In the genomic region with DNA sequence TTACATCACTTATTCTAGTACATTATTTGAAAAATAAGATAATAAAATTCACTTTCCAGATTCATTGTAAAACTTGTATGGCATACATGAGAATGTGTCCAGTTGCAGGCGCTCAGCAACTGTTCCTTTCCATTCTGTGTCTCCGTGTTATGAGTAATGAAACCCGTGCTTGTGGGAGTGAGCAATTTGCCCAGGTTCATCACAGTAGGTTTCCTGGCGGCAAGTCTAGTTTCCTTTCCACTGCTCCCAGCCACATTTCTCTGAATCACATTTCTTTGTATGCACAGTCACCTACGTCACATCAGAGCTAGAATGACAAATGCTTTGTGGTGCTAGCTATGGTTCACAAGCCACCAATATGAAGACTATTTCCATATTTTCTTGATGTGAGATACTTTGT, we compare ENCODE assay signal across 8 cellular contexts. TPM values are rescaled to one million over a fixed set of nuclear protein-coding genes. Genes with fewer than 3 reads are reported as not detected.
A peak's percentile ranks its signal among the peaks of the same experiment; 100 is the strongest.
DNase-seq lines count a peak whose midpoint lies in the region; ATAC-seq and TF ChIP-seq lines count a peak whose summit lies in the region.

No MANE protein-coding gene starts in this region.

- in situ Hi-C loops in ACHN (cut with HindIII; ENCODE audit: low pct_ligation_motif_present, low pct_unique_long_range_greater_than_20kb, low sequenced_read_pairs), result no loop called here

- intact Hi-C loops in colonic mucosa (cut with DNase I), result no loop called here

- no peak for ATAC-seq in GM19035 (IDR thresholded peaks at IDR 0.05; ENCODE audit: unreplicated experiment)

- no peaks in the 10 kb centered on the region for H3K4me1 ChIP-seq in colonic mucosa

- H3K27ac ChIP-seq in colonic mucosa, result no peak overlapping the region

- H3K36me3 ChIP-seq in colonic mucosa, result no peaks in the 10 kb centered on the region

- no peak overlapping the region for H3K9ac ChIP-seq in colonic mucosa (ENCODE audit: low read depth in 2 of 2, low read length in 2 of 2)

- TF ChIP-seq CTCF in colonic mucosa (IDR thresholded peaks at IDR 0.05), result no peak

- no peak overlapping the region for H3K4me3 ChIP-seq in colonic mucosa

- H3K9me3 ChIP-seq in colonic mucosa, result no peaks in the 10 kb centered on the region

- DNase-seq in ACHN (peak; percentile 85), NCI-H146 treated with DMSO at 0.1 percent for 48 hours (lab: John Stamatoyannopoulos, UW; ENCODE audit: unreplicated experiment) (peak; percentile 69), lung microvascular endothelial cell (ENCODE audit: low read depth in 2 of 2) (peak; percentile 97 to 99), midbrain (lab: John Stamatoyannopoulos, UW) (no peak), activated gamma-delta T cell treated with Interleukin-2 at 50 U/mL for 16 hours (no peak), colonic mucosa (no peak)
- DNase-seq in activated effector memory CD4-positive, alpha-beta T cell treated with anti-CD3 and anti-CD28 coated beads, Interleukin-2, amount 50 U/mL, for 16 hours, result peak; percentile 76

- H3K27me3 ChIP-seq in colonic mucosa, result no peaks in the 10 kb centered on the region

RNA-seq across cellular contexts. Expression of gene MOCS2, which starts 39.9 kb away (rescaled TPM):
- total RNA-seq in lung microvascular endothelial cell (15.5 and 17.0 TPM in 2 replicates), colonic mucosa (10 to 100 TPM; 27.8 to 31.6 TPM)

Comparison
In these comparisons a context has a peak if more than half of its experiments do, and no peak if none do; other contexts are left out.
1. DNase-seq: peak in ACHN (single experiment), NCI-H146 treated with DMSO at 0.1 percent for 48 hours (single experiment), activated effector memory CD4-positive, alpha-beta T cell treated with anti-CD3 and anti-CD28 coated beads, Interleukin-2, amount 50 U/mL, for 16 hours (single experiment) and lung microvascular endothelial cell (2 of 2); none in midbrain (single experiment), activated gamma-delta T cell treated with Interleukin-2 at 50 U/mL for 16 hours (single experiment) and colonic mucosa (single experiment).